Comparison of ENCODE assay signal across 8 cellular contexts in genomic region chr21:46324390-46325072, GRCh38. TPM values are rescaled to one million over a fixed set of nuclear protein-coding genes. Genes with fewer than 3 reads are reported as not detected.
DNase-seq lines count a peak whose midpoint lies in the region; ATAC-seq and TF ChIP-seq lines count a peak whose summit lies in the region.

No MANE protein-coding gene starts in this region.

- no peaks in the 10 kb centered on the region for H3K9me3 Mint-ChIP-seq in activated T-cell treated with anti-CD3 and anti-CD28 coated beads, Interleukin-2, amount 50 U/mL, for 72 hours
- H3K9me3 Mint-ChIP-seq in naive thymus-derived CD4-positive, alpha-beta T cell: peaks cover 0 to 2% (median 0%) of the 10 kb centered on the region in 11 donors
- no peaks in the 10 kb centered on the region for H3K9me3 Mint-ChIP-seq in stimulated activated effector memory CD8-positive, alpha-beta T cell treated with anti-CD3 and anti-CD28 coated beads, Interleukin-12 subunit alpha, Interleukin-12 subunit beta, amount 100 ng/mL, for 72 hours

- H2BK15ac ChIP-seq in IMR-90 (ENCODE audit: low read depth, low read length): no peak overlapping the region

- DNase-seq in DMS53 (lab: John Stamatoyannopoulos, UW) (peak; percentile 91), IMR-90 (peak; percentile 70), PC-9 (peak; percentile 47 to 81), fibroblast of gingiva (ENCODE audit: low read depth) (peak; percentile 81)
- DNase-seq in activated T-cell treated with anti-CD3 and anti-CD28 coated beads, Interleukin-2, amount 50 U/mL, for 72 hours: peak; percentile 88 to 92
- peak; percentile 77 to 97 (median 90) for DNase-seq in naive thymus-derived CD4-positive, alpha-beta T cell
- DNase-seq in stimulated activated effector memory CD8-positive, alpha-beta T cell treated with anti-CD3 and anti-CD28 coated beads, Interleukin-12 subunit alpha, Interleukin-12 subunit beta, amount 100 ng/mL, for 72 hours (ENCODE audit: low spot score in 2 of 2): peak; percentile 90 to 93

- peak; percentile 23; the same call in 1 of the 2 replicates for TF ChIP-seq CTCF in IMR-90 (conservative IDR thresholded peaks at IDR 0.05; ENCODE audit: low read depth, low read length)
- no peak for TF ChIP-seq CTCF in PC-9 (conservative IDR thresholded peaks at IDR 0.05)

- H3K56ac ChIP-seq in IMR-90 (ENCODE audit: extremely low read depth, insufficient read depth, low read length): peak overlapping the region; percentile 73

- POLR2A ChIA-PET in IMR-90 (lab: Charles Lee; ENCODE audit: unreplicated experiment) (no interaction called here), PC-9 (lab: Charles Lee; ENCODE audit: unreplicated experiment) (no interaction called here)
- POLR2A ChIA-PET in naive thymus-derived CD4-positive, alpha-beta T cell (lab: Charles Lee): interaction anchor here (1.7 kb wide), 1 partner anchor 38 kb away, joined by 3 read pairs; the partner anchor contains the start of gene YBEY

- H3K9me2 ChIP-seq in PC-9 (ENCODE audit: insufficient read depth): no peaks in the 10 kb centered on the region

- H3K4me1 ChIP-seq in IMR-90 (ENCODE audit: control insufficient read depth, insufficient read depth, low read length) (peaks cover 11% of the 10 kb centered on the region), PC-9 (replicated peaks; ENCODE audit: insufficient read depth) (peaks cover 16% of the 10 kb centered on the region)
- peaks cover 0 to 16% of the 10 kb centered on the region in 2 donors for H3K4me1 ChIP-seq in naive thymus-derived CD4-positive, alpha-beta T cell (ENCODE audit: control insufficient read depth in 2 of 2, insufficient read depth in 2 of 2, low read length in 2 of 2)

- peak overlapping the region; percentile 91 for H2AFZ ChIP-seq in IMR-90 (replicated peaks; ENCODE audit: low read length, poor library complexity)
- H2AFZ ChIP-seq in PC-9: peak overlapping the region; percentile 96

- H3K27me3 ChIP-seq in IMR-90 (ENCODE audit: control insufficient read depth, insufficient read depth, low read length) (no peaks in the 10 kb centered on the region), PC-9 (ENCODE audit: insufficient read depth, low read depth) (no peaks in the 10 kb centered on the region)
- no peaks in the 10 kb centered on the region for H3K27me3 ChIP-seq in naive thymus-derived CD4-positive, alpha-beta T cell (ENCODE audit: control insufficient read depth in 2 of 2, insufficient read depth in 2 of 2, low read length in 2 of 2)

- CTCF ChIA-PET in IMR-90 (lab: Yijun Ruan, JAX): no interaction called here
- CTCF ChIA-PET in PC-9 (lab: Charles Lee): interaction anchor here (0.7 kb wide), 1 partner anchor 51 kb away, joined by 3 read pairs; no protein-coding TSS in a partner anchor
- CTCF ChIA-PET in naive thymus-derived CD4-positive, alpha-beta T cell (lab: Charles Lee): interaction anchor here (1.7 kb wide), 2 partner anchors 40 to 182 kb away, joined by 6 to 9 read pairs; partner anchors contain the start of gene MCM3AP

- ATAC-seq in GM21529 (IDR thresholded peaks at IDR 0.05; ENCODE audit: unreplicated experiment) (peak; percentile 58), IMR-90 (ENCODE audit: low read depth) (peak; percentile 84)
- ATAC-seq in activated T-cell treated with anti-CD3 and anti-CD28 coated beads, Interleukin-2, amount 50 U/mL, for 72 hours (replicated peaks in 1 of 2): peak; percentile 79 to 81
- peak; percentile 87 for ATAC-seq in naive thymus-derived CD4-positive, alpha-beta T cell
- ATAC-seq in stimulated activated effector memory CD8-positive, alpha-beta T cell treated with anti-CD3 and anti-CD28 coated beads, Interleukin-12 subunit alpha, Interleukin-12 subunit beta, amount 100 ng/mL, for 72 hours: peak; percentile 83

- H3K23ac ChIP-seq in IMR-90 (ENCODE audit: low read depth, low read length): 0 out of 2 replicates have a peak overlapping the region, but pooled peaks have one; percentile 18

- peak overlapping the region; percentile 85 for H2BK5ac ChIP-seq in IMR-90 (ENCODE audit: low read depth, low read length, poor library complexity, severe bottlenecking)

- no peak overlapping the region for H3K18ac ChIP-seq in IMR-90 (ENCODE audit: low read depth, low read length)

- peaks cover 8% of the 10 kb centered on the region; the same call in 1 of the 2 replicates for H3F3A ChIP-seq in PC-9 (ENCODE audit: insufficient read depth, low read depth)

- dilution Hi-C loops in IMR-90 (cut with HindIII; ENCODE audit: low sequenced_read_pairs, unreplicated experiment): no loop called here

- peak overlapping the region; percentile 64 for H3K14ac ChIP-seq in IMR-90 (replicated peaks; ENCODE audit: low read depth, low read length)

- 1% methylated on average over 44 of the region's 98 CpGs; no CpG with 5 or more reads in 1 of the 2 experiments for WGBS in IMR-90 (ENCODE audit: extremely low coverage in 2 of 2, insufficient read length in 1 of 2), 2 experiments

- H4K5ac ChIP-seq in IMR-90 (ENCODE audit: low read depth, low read length): no peak overlapping the region

- H2AK5ac ChIP-seq in IMR-90 (ENCODE audit: low read depth, low read length): peak overlapping the region; percentile 71

- peaks cover 9 to 40% of the 10 kb centered on the region in 2 donors for H3K36me3 Mint-ChIP-seq in activated T-cell treated with anti-CD3 and anti-CD28 coated beads, Interleukin-2, amount 50 U/mL, for 72 hours (ENCODE audit: insufficient read depth in 2 of 2)
- H3K36me3 Mint-ChIP-seq in naive thymus-derived CD4-positive, alpha-beta T cell: peaks cover 0 to 14% (median 6%) of the 10 kb centered on the region in 5 donors
- H3K36me3 Mint-ChIP-seq in stimulated activated effector memory CD8-positive, alpha-beta T cell treated with anti-CD3 and anti-CD28 coated beads, Interleukin-12 subunit alpha, Interleukin-12 subunit beta, amount 100 ng/mL, for 72 hours: peaks cover 89% of the 10 kb centered on the region

- peaks cover 40% of the 10 kb centered on the region for H3K4me1 Mint-ChIP-seq in activated T-cell treated with anti-CD3 and anti-CD28 coated beads, Interleukin-2, amount 50 U/mL, for 72 hours (ENCODE audit: low read depth)
- peaks cover 14 to 44% (median 33%) of the 10 kb centered on the region in 7 donors for H3K4me1 Mint-ChIP-seq in naive thymus-derived CD4-positive, alpha-beta T cell
- H3K4me1 Mint-ChIP-seq in stimulated activated effector memory CD8-positive, alpha-beta T cell treated with anti-CD3 and anti-CD28 coated beads, Interleukin-12 subunit alpha, Interleukin-12 subunit beta, amount 100 ng/mL, for 72 hours: peaks cover 22% of the 10 kb centered on the region

- H3K27me3 Mint-ChIP-seq in activated T-cell treated with anti-CD3 and anti-CD28 coated beads, Interleukin-2, amount 50 U/mL, for 72 hours (ENCODE audit: low read depth): no peaks in the 10 kb centered on the region
- H3K27me3 Mint-ChIP-seq in naive thymus-derived CD4-positive, alpha-beta T cell: no peaks in the 10 kb centered on the region

- intact Hi-C loops in IMR-90 (cut with micrococcal nuclease) (loop anchor here (1.0 to 10.0 kb wide), 2 partner anchors 39 to 350 kb away; partner anchors contain the start of gene MCM3AP), PC-9 (cut with micrococcal nuclease; ENCODE audit: unreplicated experiment) (loop anchor here (1.0 kb wide), 1 partner anchor 38 kb away; the partner anchor contains the start of gene YBEY)
- intact Hi-C loops in naive thymus-derived CD4-positive, alpha-beta T cell (cut with micrococcal nuclease): loop anchor here (1.0 to 5.0 kb wide), 10 partner anchors 38 to 732 kb away; partner anchors contain the start of genes DIP2A (in 2 of the 2), YBEY (in 2 of the 2), PCBP3 (in 1 of the 2) and SPATC1L (in 1 of the 2)

- H3K79me2 ChIP-seq in PC-9 (ENCODE audit: low read depth): peaks cover 62% of the 10 kb centered on the region

- in situ Hi-C loops in IMR-90 (cut with MboI; ENCODE audit: low sequenced_read_pairs): no loop called here

- H4K8ac ChIP-seq in IMR-90 (ENCODE audit: low read depth in 2 of 2, low read length in 2 of 2): peak overlapping the region in 1 of 2 experiments; percentile 79; a peak in 2 of 4 replicates

- peak overlapping the region; percentile 89 to 98 for H3K4me3 Mint-ChIP-seq in activated T-cell treated with anti-CD3 and anti-CD28 coated beads, Interleukin-2, amount 50 U/mL, for 72 hours
- H3K4me3 Mint-ChIP-seq in naive thymus-derived CD4-positive, alpha-beta T cell: peak overlapping the region in 9 of 10 donors; percentile 90 to 98 (median 96)
- peak overlapping the region; percentile 89 for H3K4me3 Mint-ChIP-seq in stimulated activated effector memory CD8-positive, alpha-beta T cell treated with anti-CD3 and anti-CD28 coated beads, Interleukin-12 subunit alpha, Interleukin-12 subunit beta, amount 100 ng/mL, for 72 hours

- H4K20me1 ChIP-seq in IMR-90 (ENCODE audit: insufficient read depth, low read length): peaks cover 13% of the 10 kb centered on the region
- H4K20me1 ChIP-seq in PC-9 (ENCODE audit: insufficient read depth): no peaks in the 10 kb centered on the region

- H3K27ac ChIP-seq in IMR-90 (ENCODE audit: insufficient read depth, low read length): peak overlapping the region; percentile 76
- peak overlapping the region; percentile 80 for H3K27ac ChIP-seq in PC-9
- peak overlapping the region; percentile 97 for H3K27ac ChIP-seq in naive thymus-derived CD4-positive, alpha-beta T cell (ENCODE audit: low read depth, low read length)

- H3K4ac ChIP-seq in IMR-90 (ENCODE audit: low read depth, low read length): peak overlapping the region; percentile 87

- H4K91ac ChIP-seq in IMR-90 (ENCODE audit: insufficient read depth, low read depth, low read length): peak overlapping the region; percentile 63; the same call in 1 of the 2 replicates

- H3K79me1 ChIP-seq in IMR-90 (ENCODE audit: low read depth in 1 of 2, low read length in 2 of 2): peaks cover 20 to 60% of the 10 kb centered on the region in 2 experiments

- peaks cover 6% of the 10 kb centered on the region for H3K9me1 ChIP-seq in IMR-90 (ENCODE audit: insufficient read depth, low read length)

- TF ChIP-seq RAD21 in IMR-90 (IDR thresholded peaks at IDR 0.05; ENCODE audit: low read length): no peak

- no peak; the same call in 1 of the 2 replicates for TF ChIP-seq POLR2A in IMR-90 (IDR thresholded peaks at IDR 0.05; ENCODE audit: low read depth, low read length)

- BruUV-seq in IMR-90 (replicated peaks; lab: Mats Ljungman, UMichigan): no TSS peak
- BruUV-seq in PC-9 (replicated peaks; lab: Mats Ljungman, UMichigan): no TSS peak

- H2AK9ac ChIP-seq in IMR-90 (replicated peaks; ENCODE audit: low read depth, low read length, poor library complexity): peak overlapping the region; percentile 98

- no peak overlapping the region for H2BK20ac ChIP-seq in IMR-90 (ENCODE audit: low read depth, low read length)

- peak overlapping the region; percentile 96 for H3K4me2 ChIP-seq in IMR-90 (ENCODE audit: low read depth, low read length)
- H3K4me2 ChIP-seq in PC-9: peak overlapping the region; percentile 99

- H3K36me3 ChIP-seq in IMR-90 (ENCODE audit: control insufficient read depth, insufficient read depth, low read length) (peaks cover 5% of the 10 kb centered on the region), PC-9 (ENCODE audit: low read depth) (no peaks in the 10 kb centered on the region)
- peaks cover 0 to 17% (median 5%) of the 10 kb centered on the region in 3 experiments for H3K36me3 ChIP-seq in naive thymus-derived CD4-positive, alpha-beta T cell (ENCODE audit: control insufficient read depth in 2 of 3, insufficient read depth in 3 of 3, low read length in 3 of 3)

- H3K27ac Mint-ChIP-seq in activated T-cell treated with anti-CD3 and anti-CD28 coated beads, Interleukin-2, amount 50 U/mL, for 72 hours: no peak overlapping the region
- H3K27ac Mint-ChIP-seq in naive thymus-derived CD4-positive, alpha-beta T cell: peak overlapping the region in 8 of 9 donors; percentile 28 to 98 (median 96)
- H3K27ac Mint-ChIP-seq in stimulated activated effector memory CD8-positive, alpha-beta T cell treated with anti-CD3 and anti-CD28 coated beads, Interleukin-12 subunit alpha, Interleukin-12 subunit beta, amount 100 ng/mL, for 72 hours: peak overlapping the region; percentile 98

- H3K9me3 ChIP-seq in IMR-90 (ENCODE audit: control insufficient read depth, insufficient read depth, low read length): no peaks in the 10 kb centered on the region
- no peaks in the 10 kb centered on the region for H3K9me3 ChIP-seq in PC-9 (ENCODE audit: insufficient read depth, low read depth)
- no peaks in the 10 kb centered on the region for H3K9me3 ChIP-seq in naive thymus-derived CD4-positive, alpha-beta T cell (ENCODE audit: control insufficient read depth in 2 of 3, low read length in 3 of 3)

- peak overlapping the region; percentile 85 for H3K9ac ChIP-seq in IMR-90 (ENCODE audit: low read depth, low read length)

- H3K4me3 ChIP-seq in IMR-90 (ENCODE audit: insufficient read depth, low read depth, low read length) (peak overlapping the region; percentile 85), PC-9 (peak overlapping the region; percentile 98)
- peak overlapping the region; percentile 98 for H3K4me3 ChIP-seq in naive thymus-derived CD4-positive, alpha-beta T cell (ENCODE audit: low read length)

- no peak overlapping the region for H2BK120ac ChIP-seq in IMR-90 (ENCODE audit: low read depth, low read length)

RNA-seq across cellular contexts. Expression of gene PCNT, which starts 0.6 kb away (rescaled TPM):
- total RNA-seq in IMR-90 (2012; rRNA removed) (10.0 and 14.2 TPM in 2 replicates), PC-9 (2021) (33.4 and 33.6 TPM in 2 replicates)
- 19.4 and 19.5 TPM in 2 replicates for polyA plus RNA-seq in IMR-90 (2012; rRNA removed)
- 7.2 and 7.8 TPM in 2 replicates for polyA plus RNA-seq in IMR-90 (2012; cell fraction: cytosol; rRNA removed)
- 49.9 and 70.7 TPM in 2 replicates for polyA plus RNA-seq in IMR-90 (2012; cell fraction: nucleus; rRNA removed; ENCODE audit: low replicate concordance)
- 10 to 100 TPM; 69.6 to 83.5 TPM for total RNA-seq in activated T-cell treated with anti-CD3 and anti-CD28 coated beads, Interleukin-2, amount 50 U/mL, for 72 hours
- total RNA-seq in naive thymus-derived CD4-positive, alpha-beta T cell: 10 to 100 TPM; 53.3 to 68.2 (median 56.2) TPM
- polyA plus RNA-seq in naive thymus-derived CD4-positive, alpha-beta T cell: 10 to 100 TPM; 13.7 to 29.6 TPM

RNA-seq across cellular contexts. Expression of gene C21orf58, which starts 0.9 kb away (rescaled TPM):
- total RNA-seq in IMR-90 (2012; rRNA removed) (2.5 and 2.7 TPM in 2 replicates), PC-9 (2021) (28.9 and 30.7 TPM in 2 replicates)
- polyA plus RNA-seq in IMR-90 (2012; rRNA removed): 5.3 and 6.2 TPM in 2 replicates
- 2.8 and 3.1 TPM in 2 replicates for polyA plus RNA-seq in IMR-90 (2012; cell fraction: cytosol; rRNA removed)
- 20.8 and 32.3 TPM in 2 replicates for polyA plus RNA-seq in IMR-90 (2012; cell fraction: nucleus; rRNA removed; ENCODE audit: low replicate concordance)
- total RNA-seq in activated T-cell treated with anti-CD3 and anti-CD28 coated beads, Interleukin-2, amount 50 U/mL, for 72 hours: 10 to 100 TPM; 37.5 to 39.8 TPM
- total RNA-seq in naive thymus-derived CD4-positive, alpha-beta T cell: 10 to 100 TPM in 1 of 5 experiments, 1 to 10 TPM in 4; 5.0 to 38.4 (median 9.0) TPM
- polyA plus RNA-seq in naive thymus-derived CD4-positive, alpha-beta T cell: 1 to 10 TPM in 1 of 2 donors, under 1 TPM in 1; 0.59 to 1.0 TPM

RNA-seq across cellular contexts. Expression of gene YBEY, which starts 38.4 kb away (rescaled TPM):
- total RNA-seq in IMR-90 (2012; rRNA removed) (5.9 and 7.8 TPM in 2 replicates), PC-9 (2021) (13.8 and 17.3 TPM in 2 replicates)
- 22.1 and 26.2 TPM in 2 replicates for polyA plus RNA-seq in IMR-90 (2012; rRNA removed)
- 8.8 and 10.5 TPM in 2 replicates for polyA plus RNA-seq in IMR-90 (2012; cell fraction: cytosol; rRNA removed)
- polyA plus RNA-seq in IMR-90 (2012; cell fraction: nucleus; rRNA removed; ENCODE audit: low replicate concordance): 4.2 and 16.5 TPM in 2 replicates
- total RNA-seq in activated T-cell treated with anti-CD3 and anti-CD28 coated beads, Interleukin-2, amount 50 U/mL, for 72 hours: 10 to 100 TPM; 22.3 to 25.7 TPM
- 10 to 100 TPM in 4 of 5 experiments, 1 to 10 TPM in 1; 8.8 to 16.7 (median 15.6) TPM for total RNA-seq in naive thymus-derived CD4-positive, alpha-beta T cell
- 10 to 100 TPM; 12.3 to 20.1 TPM for polyA plus RNA-seq in naive thymus-derived CD4-positive, alpha-beta T cell

RNA-seq across cellular contexts. Expression of gene MCM3AP, which starts 39.1 kb away (rescaled TPM):
- total RNA-seq in IMR-90 (2012; rRNA removed): 63.1 and 67.5 TPM in 2 replicates
- polyA plus RNA-seq in IMR-90 (2012; rRNA removed): 40.3 and 46.5 TPM in 2 replicates
- 24.7 and 30.3 TPM in 2 replicates for polyA plus RNA-seq in IMR-90 (2012; cell fraction: cytosol; rRNA removed)
- 121 and 171 TPM in 2 replicates for polyA plus RNA-seq in IMR-90 (2012; cell fraction: nucleus; rRNA removed; ENCODE audit: low replicate concordance)
- 57.8 and 69.6 TPM in 2 replicates for total RNA-seq in PC-9 (2021)
- 100 to 1,000 TPM; 120 to 121 TPM for total RNA-seq in activated T-cell treated with anti-CD3 and anti-CD28 coated beads, Interleukin-2, amount 50 U/mL, for 72 hours
- total RNA-seq in naive thymus-derived CD4-positive, alpha-beta T cell: 100 to 1,000 TPM; 121 to 175 (median 144) TPM
- 10 to 100 TPM; 37.3 to 90.6 TPM for polyA plus RNA-seq in naive thymus-derived CD4-positive, alpha-beta T cell

Comparison
In these comparisons a context has a peak if more than half of its experiments do, and no peak if none do; other contexts are left out.
1. Peak in every context shown above with its lines: DNase-seq, ATAC-seq, H3K4me3 ChIP-seq and H3K27ac ChIP-seq.